Comparison of ENCODE assay signal across 22 cellular contexts in the genomic region with DNA sequence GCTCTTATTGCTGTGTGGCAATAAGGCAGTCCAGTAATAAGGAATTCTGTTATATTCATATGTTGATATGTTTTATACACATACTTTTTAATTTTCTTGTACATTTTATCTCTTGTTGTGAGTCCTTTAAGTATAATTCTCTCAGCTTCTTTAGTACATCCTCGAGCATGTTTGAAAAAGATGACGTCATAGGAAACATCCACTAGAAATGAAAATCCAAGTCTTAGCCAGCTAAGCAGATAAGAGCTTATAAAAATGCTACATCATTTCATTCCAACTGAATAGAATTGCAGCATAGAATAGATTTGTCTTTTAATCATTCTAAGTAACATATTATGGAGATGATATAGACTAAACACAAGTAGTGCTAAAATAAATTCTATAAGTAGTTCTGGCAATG.
"Had no signal": no experiment of that assay in that cellular context is flagged by ENCODE, and none has a peak within 500 bp of the region (broad histone marks: within the 10 kb centered on the region; RNA-seq: fewer than 3 reads in every experiment).

No MANE protein-coding gene starts in this region.

- H3K9ac ChIP-seq: neural progenitor cell had no signal

- H3K4me1 ChIP-seq: foreskin keratinocyte, gastroesophageal sphincter, heart left ventricle, left lung, neural progenitor cell, psoas muscle, spleen, suprapubic skin, transverse colon, upper lobe of right lung, uterus had no signal

- DNase-seq: dorsolateral prefrontal cortex; effector CD4-positive, alpha-beta T cell; foreskin keratinocyte; heart left ventricle; left cardiac atrium; left lung; mesendoderm; midbrain; naive thymus-derived CD4-positive, alpha-beta T cell; psoas muscle; right cardiac atrium; spleen; stimulated activated CD4-positive, alpha-beta T cell treated with anti-CD3 and anti-CD28 coated beads, Interleukin-2, amount 100 ng/mL, for 48 hours; stimulated activated naive B cell treated with anti-CD40 and anti-IgM and Interleukin-4, amounts not matched to agents 10 μg/mL and 1 μg/mL and 100 μg/mL, for 72 hours; transverse colon; upper lobe of right lung; uterus had no signal

- H3K4me3 ChIP-seq: dorsolateral prefrontal cortex, gastroesophageal sphincter, heart left ventricle, hepatocyte, left lung, neural progenitor cell, psoas muscle, skin epidermis, spleen, suprapubic skin, transverse colon, upper lobe of right lung, uterus had no signal

- H3K27ac ChIP-seq: dorsolateral prefrontal cortex, foreskin keratinocyte, gastroesophageal sphincter, heart left ventricle, hepatocyte, left lung, neural progenitor cell, psoas muscle, skin epidermis, spleen, suprapubic skin, transverse colon, upper lobe of right lung, uterus had no signal

- H3K9me3 ChIP-seq: psoas muscle, suprapubic skin, transverse colon, upper lobe of right lung, uterus had no signal

- H3K27me3 ChIP-seq: dorsolateral prefrontal cortex, foreskin keratinocyte, gastroesophageal sphincter, heart left ventricle, hepatocyte, left lung, neural progenitor cell, spleen, suprapubic skin, transverse colon, upper lobe of right lung, uterus had no signal

- H3K36me3 ChIP-seq: gastroesophageal sphincter, left lung, neural progenitor cell, suprapubic skin, transverse colon, uterus had no signal
